ENCODE assay signal across 11 cellular contexts in genomic region chr1:169271094-169271493, GRCh38.
DNase-seq lines count a peak whose midpoint lies in the region; ATAC-seq and TF ChIP-seq lines count a peak whose summit lies in the region.
"Had no signal": no experiment of that assay in that cellular context is flagged by ENCODE, and none has a peak within 500 bp of the region (broad histone marks: within the 10 kb centered on the region; RNA-seq: fewer than 3 reads in every experiment).

No MANE protein-coding gene starts in this region.

- H3K27ac Mint-ChIP-seq in activated CD4-positive, alpha-beta memory T cell treated with anti-CD3 and anti-CD28 coated beads for 36 hours, result no peak overlapping the region
- H3K27ac Mint-ChIP-seq in activated CD4-positive, alpha-beta memory T cell treated with anti-CD3 and anti-CD28 coated beads, Interleukin-2, amount 10 ng/mL, durations not matched to agents 7 days and 5 days, result no peak overlapping the region
- no peak overlapping the region for H3K27ac Mint-ChIP-seq in activated CD8-positive, alpha-beta T cell treated with anti-CD3 and anti-CD28 coated beads for 36 hours

- no peaks in the 10 kb centered on the region for H3K27me3 Mint-ChIP-seq in activated CD4-positive, alpha-beta memory T cell treated with anti-CD3 and anti-CD28 coated beads for 36 hours
- no peaks in the 10 kb centered on the region for H3K27me3 Mint-ChIP-seq in activated CD4-positive, alpha-beta memory T cell treated with anti-CD3 and anti-CD28 coated beads, Interleukin-2, amount 10 ng/mL, durations not matched to agents 7 days and 5 days
- H3K27me3 Mint-ChIP-seq in activated CD8-positive, alpha-beta T cell treated with anti-CD3 and anti-CD28 coated beads for 36 hours, result no peaks in the 10 kb centered on the region

- intact Hi-C loops in Panc1 (cut with micrococcal nuclease; ENCODE audit: unreplicated experiment), result no loop called here
- intact Hi-C loops in right lobe of liver (cut with DNase I), result no loop called here
- intact Hi-C loops in activated CD4-positive, alpha-beta memory T cell treated with anti-CD3 and anti-CD28 coated beads for 36 hours (cut with micrococcal nuclease), result no loop called here
- intact Hi-C loops in activated CD8-positive, alpha-beta T cell treated with anti-CD3 and anti-CD28 coated beads for 36 hours (cut with micrococcal nuclease), result no loop called here

- no TSS peak for BruUV-seq in Panc1 (replicated peaks; lab: Mats Ljungman, UMichigan)

- peak; percentile 11; the same call in 1 of the 2 replicates for TF ChIP-seq CTCF in Panc1 (IDR thresholded peaks at IDR 0.05)
- peak; percentile 26 to 55 (median 32) for TF ChIP-seq CTCF in right lobe of liver (IDR thresholded peaks at IDR 0.05)
- no peak for TF ChIP-seq CTCF in activated CD8-positive, alpha-beta T cell treated with anti-CD3 and anti-CD28 coated beads for 36 hours (IDR thresholded peaks at IDR 0.05)

- no peak overlapping the region for H3K4me3 Mint-ChIP-seq in activated CD4-positive, alpha-beta memory T cell treated with anti-CD3 and anti-CD28 coated beads for 36 hours
- no peak overlapping the region for H3K4me3 Mint-ChIP-seq in activated CD4-positive, alpha-beta memory T cell treated with anti-CD3 and anti-CD28 coated beads, Interleukin-2, amount 10 ng/mL, durations not matched to agents 7 days and 5 days
- H3K4me3 Mint-ChIP-seq in activated CD8-positive, alpha-beta T cell treated with anti-CD3 and anti-CD28 coated beads for 36 hours, result no peak overlapping the region

- H3K9me3 Mint-ChIP-seq in activated CD4-positive, alpha-beta memory T cell treated with anti-CD3 and anti-CD28 coated beads for 36 hours, result peaks cover 10% of the 10 kb centered on the region
- peaks cover 2% of the 10 kb centered on the region for H3K9me3 Mint-ChIP-seq in activated CD4-positive, alpha-beta memory T cell treated with anti-CD3 and anti-CD28 coated beads, Interleukin-2, amount 10 ng/mL, durations not matched to agents 7 days and 5 days
- H3K9me3 Mint-ChIP-seq in activated CD8-positive, alpha-beta T cell treated with anti-CD3 and anti-CD28 coated beads for 36 hours, result peaks cover 8% of the 10 kb centered on the region

- H3K4me3 ChIP-seq in Panc1 (ENCODE audit: low read depth in 2 of 2, low read length in 2 of 2) (no peak overlapping the region), right lobe of liver (no peak overlapping the region)
- H3K4me3 ChIP-seq: upper lobe of left lung had no signal

- H3K4me1 ChIP-seq in Panc1 (ENCODE audit: control insufficient read depth, insufficient read depth, low read length) (no peaks in the 10 kb centered on the region), right lobe of liver (no peaks in the 10 kb centered on the region)

- POLR2A ChIA-PET in Panc1 (lab: Charles Lee), result no interaction called here
- POLR2A ChIA-PET in activated CD4-positive, alpha-beta memory T cell treated with anti-CD3 and anti-CD28 coated beads for 36 hours (lab: Charles Lee), result no interaction called here
- POLR2A ChIA-PET in activated CD4-positive, alpha-beta memory T cell treated with anti-CD3 and anti-CD28 coated beads, Interleukin-2, amount 10 ng/mL, durations not matched to agents 7 days and 5 days (lab: Charles Lee), result no interaction called here
- POLR2A ChIA-PET in activated CD8-positive, alpha-beta T cell treated with anti-CD3 and anti-CD28 coated beads for 36 hours (lab: Charles Lee), result no interaction called here

- ATAC-seq in GM18511 (IDR thresholded peaks at IDR 0.05; ENCODE audit: unreplicated experiment) (peak; percentile 70), HG02981 (IDR thresholded peaks at IDR 0.05; ENCODE audit: unreplicated experiment) (peak; percentile 79), Panc1 (no peak), right lobe of liver (peak; percentile 67 to 99 (median 82))
- no peak for ATAC-seq in activated CD8-positive, alpha-beta T cell treated with anti-CD3 and anti-CD28 coated beads for 36 hours

- H3K36me3 Mint-ChIP-seq in activated CD4-positive, alpha-beta memory T cell treated with anti-CD3 and anti-CD28 coated beads for 36 hours, result peaks cover 4% of the 10 kb centered on the region
- H3K36me3 Mint-ChIP-seq in activated CD4-positive, alpha-beta memory T cell treated with anti-CD3 and anti-CD28 coated beads, Interleukin-2, amount 10 ng/mL, durations not matched to agents 7 days and 5 days (ENCODE audit: low read depth), result no peaks in the 10 kb centered on the region
- H3K36me3 Mint-ChIP-seq in activated CD8-positive, alpha-beta T cell treated with anti-CD3 and anti-CD28 coated beads for 36 hours (ENCODE audit: low read depth), result peaks cover 14% of the 10 kb centered on the region

- H3K36me3 ChIP-seq in Panc1 (ENCODE audit: control insufficient read depth, insufficient read depth, low read length) (no peaks in the 10 kb centered on the region), right lobe of liver (no peaks in the 10 kb centered on the region)
- H3K36me3 ChIP-seq: upper lobe of left lung had no signal

- H3K4me1 Mint-ChIP-seq in activated CD4-positive, alpha-beta memory T cell treated with anti-CD3 and anti-CD28 coated beads for 36 hours (ENCODE audit: low read depth), result no peaks in the 10 kb centered on the region
- no peaks in the 10 kb centered on the region for H3K4me1 Mint-ChIP-seq in activated CD4-positive, alpha-beta memory T cell treated with anti-CD3 and anti-CD28 coated beads, Interleukin-2, amount 10 ng/mL, durations not matched to agents 7 days and 5 days
- H3K4me1 Mint-ChIP-seq in activated CD8-positive, alpha-beta T cell treated with anti-CD3 and anti-CD28 coated beads for 36 hours (ENCODE audit: low read depth), result peaks cover 6% of the 10 kb centered on the region

- TF ChIP-seq POLR2A in right lobe of liver (IDR thresholded peaks at IDR 0.05), result no peak

- CTCF ChIA-PET in Panc1 (lab: Charles Lee), result no interaction called here
- CTCF ChIA-PET in activated CD4-positive, alpha-beta memory T cell treated with anti-CD3 and anti-CD28 coated beads for 36 hours (lab: Charles Lee), result interaction anchor here (0.7 kb wide), 1 partner anchor 127 kb away, joined by 4 read pairs; no protein-coding TSS in a partner anchor
- CTCF ChIA-PET in activated CD4-positive, alpha-beta memory T cell treated with anti-CD3 and anti-CD28 coated beads, Interleukin-2, amount 10 ng/mL, durations not matched to agents 7 days and 5 days (lab: Charles Lee), result no interaction called here
- CTCF ChIA-PET in activated CD8-positive, alpha-beta T cell treated with anti-CD3 and anti-CD28 coated beads for 36 hours (lab: Charles Lee), result no interaction called here

- DNase-seq in Panc1 (ENCODE audit: low read depth, low spot score) (no peak), right lobe of liver (no peak), amniotic stem cell (lab: John Stamatoyannopoulos, UW) (no peak)
- no peak for DNase-seq in activated CD4-positive, alpha-beta memory T cell treated with anti-CD3 and anti-CD28 coated beads for 36 hours
- no peak for DNase-seq in activated CD4-positive, alpha-beta memory T cell treated with anti-CD3 and anti-CD28 coated beads, Interleukin-2, amount 10 ng/mL, durations not matched to agents 7 days and 5 days
- no peak for DNase-seq in activated CD8-positive, alpha-beta T cell treated with anti-CD3 and anti-CD28 coated beads for 36 hours
- DNase-seq: activated CD4-positive, alpha-beta T cell treated with anti-CD3 and anti-CD28 coated beads, Interleukin-2, amount 50 U/mL, for 4 hours; Karpas-422; upper lobe of left lung had no signal

- in situ Hi-C loops in Panc1 (cut with HindIII; ENCODE audit: low pct_unique_long_range_greater_than_20kb, low sequenced_read_pairs), result no loop called here

- H3K9me3 ChIP-seq in Panc1 (ENCODE audit: control insufficient read depth, insufficient read depth, low read depth, low read length) (no peaks in the 10 kb centered on the region), right lobe of liver (no peaks in the 10 kb centered on the region)
- H3K9me3 ChIP-seq: upper lobe of left lung had no signal

- H3K27ac ChIP-seq in Panc1 (ENCODE audit: low read length) (no peak overlapping the region), right lobe of liver (no peak overlapping the region)
- H3K27ac ChIP-seq: upper lobe of left lung had no signal

- whole genome bisulfite sequencing in right lobe of liver (ENCODE audit: insufficient coverage, low coverage, low lambda C conversion rate, missing lambda C conversion rate), result 6% methylated on average over 1 of the region's 1 CpG

- no peaks in the 10 kb centered on the region for H3K27me3 ChIP-seq in Panc1 (ENCODE audit: control insufficient read depth, insufficient read depth, low read length)
- no peaks in the 10 kb centered on the region for H3K27me3 ChIP-seq in right lobe of liver
- H3K27me3 ChIP-seq: upper lobe of left lung had no signal

Comparison
In these comparisons a context has a peak if more than half of its experiments do, and no peak if none do; other contexts are left out.
1. ATAC-seq: peak in GM18511 (single experiment), HG02981 (single experiment) and right lobe of liver (4 of 4); none in Panc1 (single experiment) and activated CD8-positive, alpha-beta T cell treated with anti-CD3 and anti-CD28 coated beads for 36 hours (single experiment).